9 cellular contexts compared by ENCODE assay signal in genomic region chr4:61202638-61203495, GRCh38. TPM values are rescaled to one million over a fixed set of nuclear protein-coding genes. Genes with fewer than 3 reads are reported as not detected.
DNase-seq lines count a peak whose midpoint lies in the region; ATAC-seq, FAIRE-seq and TF ChIP-seq lines count a peak whose summit lies in the region.
"Had no signal": no experiment of that assay in that cellular context is flagged by ENCODE, and none has a peak within 500 bp of the region (broad histone marks: within the 10 kb centered on the region; RNA-seq: fewer than 3 reads in every experiment).

No MANE protein-coding gene starts in this region.

- peaks cover 22% of the 10 kb centered on the region for H3K4me1 Mint-ChIP-seq in astrocyte (ENCODE audit: low read depth, unreplicated experiment)

- no peaks in the 10 kb centered on the region for H3K9me3 Mint-ChIP-seq in astrocyte (ENCODE audit: unreplicated experiment)

- H3K9ac ChIP-seq in astrocyte (ENCODE audit: low read length), result peak overlapping the region; percentile 84

- peaks cover 6% of the 10 kb centered on the region for H3K79me2 ChIP-seq in astrocyte (ENCODE audit: insufficient read depth, low read length)

- H3K27ac ChIP-seq in astrocyte (ENCODE audit: low read depth, low read length) (no peak overlapping the region), testis (no peak overlapping the region)

- peak overlapping the region; percentile 83 for H3K4me3 ChIP-seq in astrocyte (ENCODE audit: insufficient read depth, low read depth, low read length)
- H3K4me3 ChIP-seq in testis, result peak overlapping the region; percentile 42 to 68

- H3K4me1 ChIP-seq in astrocyte (ENCODE audit: insufficient read depth, low read length) (peaks cover 15% of the 10 kb centered on the region), testis (no peaks in the 10 kb centered on the region)

- intact Hi-C loops in testis (cut with DNase I; ENCODE audit: low total_unique reads), result no loop called here

- no peak for TF ChIP-seq POLR2A in testis (IDR thresholded peaks at IDR 0.05)

- no peaks in the 10 kb centered on the region for H3K27me3 Mint-ChIP-seq in astrocyte (ENCODE audit: low read depth, unreplicated experiment)

- peak; percentile 56 for DNase-seq in HuH-7.5 (ENCODE audit: low spot score)
- DNase-seq in astrocyte (ENCODE audit: low read depth), result no peak
- DNase-seq in islet precursor cell, result peak; percentile 81
- peak; percentile 48 for DNase-seq in testis
- DNase-seq in COLO829 (ENCODE audit: low spot score), result no peak

- no peak for TF ChIP-seq CTCF in astrocyte (IDR thresholded peaks at IDR 0.05; ENCODE audit: insufficient read depth, low read depth, low read length)
- TF ChIP-seq CTCF in testis (IDR thresholded peaks at IDR 0.05), result no peak

- peak overlapping the region; percentile 89 for H2AFZ ChIP-seq in astrocyte (ENCODE audit: low read depth, low read length)

- FAIRE-seq in astrocyte (lab: Jason Lieb, UNC), result no peak
- FAIRE-seq: colon had no signal

- no peaks in the 10 kb centered on the region for H4K20me1 ChIP-seq in astrocyte (ENCODE audit: insufficient read depth, low read length)

- WGBS in testis, 2 donors, result 0 to 2% methylated on average over 13 to 33 of the region's 41 CpGs

- no peaks in the 10 kb centered on the region for H3K36me3 Mint-ChIP-seq in astrocyte (ENCODE audit: low read depth, unreplicated experiment)

- H3K9me3 ChIP-seq in astrocyte (ENCODE audit: insufficient read depth, low read depth, low read length) (no peaks in the 10 kb centered on the region), testis (no peaks in the 10 kb centered on the region)

- no peak for ATAC-seq in HG03280 (IDR thresholded peaks at IDR 0.05; ENCODE audit: unreplicated experiment)
- no peak for ATAC-seq in GM21786 (IDR thresholded peaks at IDR 0.05; ENCODE audit: unreplicated experiment)
- no peak for ATAC-seq in GM21619 (IDR thresholded peaks at IDR 0.05; ENCODE audit: unreplicated experiment)

- peak overlapping the region; percentile 94 for H3K27ac Mint-ChIP-seq in astrocyte (ENCODE audit: unreplicated experiment)

- peak overlapping the region; percentile 99 for H3K4me3 Mint-ChIP-seq in astrocyte (ENCODE audit: unreplicated experiment)

- H3K36me3 ChIP-seq in astrocyte (ENCODE audit: insufficient read depth, low read length), result no peaks in the 10 kb centered on the region
- H3K36me3 ChIP-seq in testis (ENCODE audit: low read depth, missing control alignments), result no peaks in the 10 kb centered on the region

- peak overlapping the region; percentile 100 for H3K4me2 ChIP-seq in astrocyte (ENCODE audit: low read length)

- H3K27me3 ChIP-seq in astrocyte (ENCODE audit: insufficient read depth, low read length) (peaks cover 6% of the 10 kb centered on the region), testis (no peaks in the 10 kb centered on the region)

RNA-seq across cellular contexts. Expression of gene ADGRL3, which starts 2.7 kb away (rescaled TPM):
- total RNA-seq in astrocyte (29.6 and 31.3 TPM in 2 replicates), testis (10 to 100 TPM; 12.8 to 21.6 TPM)
- polyA plus RNA-seq in testis (ENCODE audit: insufficient read depth, low read depth, low replicate concordance), result 11.6 TPM

Comparison
In these comparisons a context has a peak if more than half of its experiments do, and no peak if none do; other contexts are left out.
1. DNase-seq: peak in HuH-7.5 (single experiment), islet precursor cell (single experiment) and testis (single experiment); none in astrocyte (single experiment) and COLO829 (single experiment).